ENCODE assay signal across 23 cellular contexts in the genomic region with DNA sequence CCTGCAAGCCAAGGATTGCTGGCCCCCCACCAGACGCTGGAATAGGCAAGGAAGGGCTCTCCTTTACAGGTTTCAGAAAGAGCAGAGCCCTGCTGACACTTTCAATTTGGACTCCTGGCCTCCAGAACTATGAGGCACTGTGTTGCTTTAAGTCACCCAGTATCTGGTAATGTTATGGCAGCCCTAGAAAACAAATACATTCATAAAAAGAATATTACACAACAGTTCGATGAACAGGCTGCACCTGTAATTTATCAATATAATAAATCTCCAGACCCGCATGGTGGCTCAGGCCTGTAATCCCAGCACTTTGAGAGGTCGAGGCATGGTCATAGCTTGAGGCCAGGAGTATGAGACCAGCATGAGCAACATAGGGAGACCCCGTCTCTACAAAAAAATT. TPM values are rescaled to one million over a fixed set of nuclear protein-coding genes. Genes with fewer than 3 reads are reported as not detected.
"Had no signal": no experiment of that assay in that cellular context is flagged by ENCODE, and none has a peak within 500 bp of the region (broad histone marks: within the 10 kb centered on the region; RNA-seq: fewer than 3 reads in every experiment).

No MANE protein-coding gene starts in this region.

- H3K4me2 ChIP-seq: KMS-11, SK-N-SH had no signal

- DNase-seq: IMR-90, Kasumi-1, MV-4-11, NCI-H1048, NCI-H1105, NCI-H1417, NCI-H1436 treated with DMSO at 0.1 percent for 48 hours, NCI-H1694, NCI-H1930, NCI-H2081, NCI-H2107, NCI-H2227 treated with DMSO at 0.1 percent for 48 hours, NCI-H524, NCI-H526 treated with DMSO at 0.1 percent for 48 hours, NCI-H748 treated with DMSO at 0.1 percent for 48 hours, SHP77, SK-N-SH, SW 1271, T-cell had no signal

- H3K9me3 ChIP-seq: SK-N-SH had no signal

- H3K27ac ChIP-seq: KMS-11, RWPE1 had no signal

- ATAC-seq: HepG2, T-cell had no signal

- H3K9ac ChIP-seq: KMS-11, SK-N-SH had no signal

- FAIRE-seq: HepG2 had no signal

RNA-seq across cellular contexts. Expression of gene CMBL, which starts 7.5 kb away (rescaled TPM):
- total RNA-seq: SK-MEL-5 had no signal
